8 cellular contexts compared by ENCODE assay signal in genomic region chr11:6249822-6250555, GRCh38. TPM values are rescaled to one million over a fixed set of nuclear protein-coding genes. Genes with fewer than 3 reads are reported as not detected.
DNase-seq lines count a peak whose midpoint lies in the region; ATAC-seq and TF ChIP-seq lines count a peak whose summit lies in the region.
"Had no signal": no experiment of that assay in that cellular context is flagged by ENCODE, and none has a peak within 500 bp of the region (broad histone marks: within the 10 kb centered on the region; RNA-seq: fewer than 3 reads in every experiment).

No MANE protein-coding gene starts in this region.

- H3K4me1 Mint-ChIP-seq in CD4-positive, alpha-beta T cell (ENCODE audit: low read depth), result no peaks in the 10 kb centered on the region

- H3K36me3 Mint-ChIP-seq in CD4-positive, alpha-beta T cell (ENCODE audit: low read depth), result no peaks in the 10 kb centered on the region

- no peaks in the 10 kb centered on the region for H3K9me3 Mint-ChIP-seq in CD4-positive, alpha-beta T cell

- no peak overlapping the region for H3K4me3 ChIP-seq in testis

- peaks cover 10% of the 10 kb centered on the region for H3K27me3 Mint-ChIP-seq in CD4-positive, alpha-beta T cell

- ATAC-seq in CD4-positive, alpha-beta T cell (ENCODE audit: poor library complexity), result no peak

- peaks cover 23% of the 10 kb centered on the region for H3K4me1 ChIP-seq in testis

- no peak overlapping the region for H3K27ac Mint-ChIP-seq in CD4-positive, alpha-beta T cell

- POLR2A ChIA-PET in CD4-positive, alpha-beta T cell (lab: Charles Lee), result interaction anchor here (0.9 kb wide), 1 partner anchor 9 kb away, joined by 3 read pairs; no protein-coding TSS in a partner anchor

- peak overlapping the region; percentile 50 to 65 for H3K27ac ChIP-seq in testis
- H3K27ac ChIP-seq in CD4-positive, alpha-beta T cell (ENCODE audit: low read depth, low read length), result no peak overlapping the region

- intact Hi-C loops in testis (cut with DNase I; ENCODE audit: low total_unique reads), result no loop called here
- intact Hi-C loops in CD4-positive, alpha-beta T cell (cut with DNase I, micrococcal nuclease), result loop anchor here in 1 of 2 experiments (2.0 kb wide), 1 partner anchor 103 kb away; no protein-coding TSS in a partner anchor

- no peak for TF ChIP-seq POLR2A in testis (IDR thresholded peaks at IDR 0.05)

- CTCF ChIA-PET in CD4-positive, alpha-beta T cell (lab: Charles Lee), result interaction anchor here (1.0 to 2.9 kb wide), 5 partner anchors 11 to 264 kb away, joined by 3 to 18 read pairs (median 8); partner anchors contain the start of gene CCKBR

- 64 to 71% methylated on average over 3 of the region's 3 CpGs for WGBS in testis, 2 donors

- H3K36me3 ChIP-seq in testis (ENCODE audit: low read depth, missing control alignments), result no peaks in the 10 kb centered on the region

- DNase-seq in NCI-H69 (lab: John Stamatoyannopoulos, UW) (peak; percentile 36), fibroblast of peridontal ligament (ENCODE audit: extremely low read depth) (peak; percentile 86), testis (peak; percentile 92), NCI-H1417 treated with DMSO at 0.1 percent for 48 hours (lab: John Stamatoyannopoulos, UW) (no peak)
- DNase-seq in activated effector memory CD4-positive, alpha-beta T cell treated with Interleukin-2 at 50 U/mL for 16 hours, result no peak
- no peak for DNase-seq in CD4-positive, alpha-beta T cell
- DNase-seq: RPMI8226 had no signal

- no peak overlapping the region for H3K4me3 Mint-ChIP-seq in CD4-positive, alpha-beta T cell

- TF ChIP-seq CTCF in testis (IDR thresholded peaks at IDR 0.05), result no peak
- TF ChIP-seq CTCF in CD4-positive, alpha-beta T cell (IDR thresholded peaks at IDR 0.05), result no peak

- no peaks in the 10 kb centered on the region for H3K27me3 ChIP-seq in testis
- no peaks in the 10 kb centered on the region for H3K27me3 ChIP-seq in CD4-positive, alpha-beta T cell (ENCODE audit: control insufficient read depth, insufficient read depth, low read length)

- no peaks in the 10 kb centered on the region for H3K9me3 ChIP-seq in testis
- H3K9me3 ChIP-seq in CD4-positive, alpha-beta T cell (ENCODE audit: control insufficient read depth, low read length), result no peaks in the 10 kb centered on the region

RNA-seq across cellular contexts. Expression of gene CCKBR, which starts 9.6 kb away (rescaled TPM):
- total RNA-seq in testis, result under 1 TPM; 0.37 to 0.63 TPM
- polyA plus RNA-seq in testis (ENCODE audit: insufficient read depth, low read depth, low replicate concordance), result 0.47 TPM
- total RNA-seq in CD4-positive, alpha-beta T cell, result not detected

RNA-seq across cellular contexts. Expression of gene CNGA4, which starts 11.1 kb away (rescaled TPM):
- total RNA-seq in testis, result 1 to 10 TPM; 7.9 to 9.1 TPM
- 14.4 TPM for polyA plus RNA-seq in testis (ENCODE audit: insufficient read depth, low read depth, low replicate concordance)
- total RNA-seq in CD4-positive, alpha-beta T cell, result under 1 TPM in 1 of 2 experiments, not detected in 1; 0.16 TPM
- total RNA-seq: H1 had no signal

RNA-seq across cellular contexts. Expression of gene FHIP1B, which starts 15.6 kb away (rescaled TPM):
- total RNA-seq in testis, result 100 to 1,000 TPM; 134 to 156 TPM
- 98.3 TPM for polyA plus RNA-seq in testis (ENCODE audit: insufficient read depth, low read depth, low replicate concordance)
- total RNA-seq in CD4-positive, alpha-beta T cell, result 10 to 100 TPM; 26.7 to 27.7 TPM

RNA-seq across cellular contexts. Expression of gene C11orf42, which starts 44.6 kb away (rescaled TPM):
- total RNA-seq in testis, result 10 to 100 TPM; 10.1 to 38.5 TPM
- 28.9 TPM for polyA plus RNA-seq in testis (ENCODE audit: insufficient read depth, low read depth, low replicate concordance)
- not detected for total RNA-seq in CD4-positive, alpha-beta T cell
- total RNA-seq: H1 had no signal
- polyA plus RNA-seq: H1 had no signal

RNA-seq across cellular contexts. Expression of gene OR52W1, which starts 51.0 kb away (rescaled TPM):
- total RNA-seq in testis, result not detected
- not detected for polyA plus RNA-seq in testis (ENCODE audit: insufficient read depth, low read depth, low replicate concordance)
- total RNA-seq in CD4-positive, alpha-beta T cell, result not detected
- total RNA-seq: H1 had no signal
- polyA plus RNA-seq: H1 had no signal

Comparison
In these comparisons a context has a peak if more than half of its experiments do, and no peak if none do; other contexts are left out.
1. DNase-seq: peak in NCI-H69 (single experiment), fibroblast of peridontal ligament (single experiment) and testis (single experiment); none in activated effector memory CD4-positive, alpha-beta T cell treated with Interleukin-2 at 50 U/mL for 16 hours (single experiment), CD4-positive, alpha-beta T cell (0 of 10) and NCI-H1417 treated with DMSO at 0.1 percent for 48 hours (single experiment).
2. RNA of gene CNGA4, which starts 11.1 kb away (total RNA-seq): 7.9 to 9.1 TPM in testis; 0.16 TPM in CD4-positive, alpha-beta T cell; every median in the first group is over 4 times any median in the second.
3. RNA of gene FHIP1B, which starts 15.6 kb away (total RNA-seq): 134 to 156 TPM in testis; 26.7 to 27.7 TPM in CD4-positive, alpha-beta T cell; every median in the first group is over 4 times any median in the second.